In genomic region chr19:43841990-43842389, GRCh38 we compare ENCODE assay signal across 1 cellular context.
TF ChIP-seq lines count a peak whose summit lies in the region.

No MANE protein-coding gene starts in this region.

TF ChIP-seq in HEK293, 187 proteins besides CTCF, POLR2A, EP300 and RAD21 (continued from another document and continues in another):
- TF ChIP-seq ZNF148 (tag by site-specific recombination; IDR thresholded peaks at IDR 0.05; ENCODE audit: borderline replicate concordance) (no peak), ZNF658 (tag by site-specific recombination; IDR thresholded peaks at IDR 0.05) (no peak), ZNF354C (tag by site-specific recombination; IDR thresholded peaks at IDR 0.05; ENCODE audit: borderline replicate concordance, low read depth) (no peak), ZNF555 (tag by site-specific recombination; conservative IDR thresholded peaks at IDR 0.05) (no peak), ZNF112 (tag by site-specific recombination; IDR thresholded peaks at IDR 0.05) (no peak), ZFP69B (tag by site-specific recombination; IDR thresholded peaks at IDR 0.05) (no peak), ZNF133 (tag by site-specific recombination; IDR thresholded peaks at IDR 0.05) (peak; percentile 99), ZNF76 (tag by site-specific recombination; IDR thresholded peaks at IDR 0.05; ENCODE audit: borderline replicate concordance, low read depth) (no peak), ZNF501 (tag by site-specific recombination; IDR thresholded peaks at IDR 0.05) (no peak), ZNF132 (tag by site-specific recombination; IDR thresholded peaks at IDR 0.05; ENCODE audit: borderline replicate concordance) (no peak), ZBTB21 (tag by site-specific recombination; IDR thresholded peaks at IDR 0.05) (no peak), INSM2 (tag by site-specific recombination; IDR thresholded peaks at IDR 0.05) (no peak), ZNF18 (tag by site-specific recombination; IDR thresholded peaks at IDR 0.05) (no peak), ZNF24 (tag by site-specific recombination; IDR thresholded peaks at IDR 0.05) (no peak), IKZF3 (tag by site-specific recombination; IDR thresholded peaks at IDR 0.05) (no peak), KLF17 (tag by site-specific recombination; IDR thresholded peaks at IDR 0.05) (0 out of 2 replicates have a peak, but pooled peaks have one; percentile 36), KLF16 (tag by site-specific recombination; IDR thresholded peaks at IDR 0.05) (no peak), RBAK (tag by site-specific recombination; IDR thresholded peaks at IDR 0.05) (no peak), PRDM10 (tag by site-specific recombination; IDR thresholded peaks at IDR 0.05) (no peak), ZNF121 (tag by site-specific recombination; IDR thresholded peaks at IDR 0.05) (no peak), SP7 (tag by site-specific recombination; IDR thresholded peaks at IDR 0.05) (no peak), ZNF624 (tag by site-specific recombination; IDR thresholded peaks at IDR 0.05) (no peak), ZNF416 (tag by site-specific recombination; IDR thresholded peaks at IDR 0.05) (no peak), SP2 (tag by site-specific recombination; IDR thresholded peaks at IDR 0.05) (no peak), ZNF707 (tag by site-specific recombination; IDR thresholded peaks at IDR 0.05) (no peak), KLF10 (tag by site-specific recombination; IDR thresholded peaks at IDR 0.05) (no peak), BCL11A (tag by site-specific recombination; IDR thresholded peaks at IDR 0.05; ENCODE audit: low read depth) (no peak), ZNF324 (tag by site-specific recombination; IDR thresholded peaks at IDR 0.05) (no peak), MYNN (tag by site-specific recombination; IDR thresholded peaks at IDR 0.05; ENCODE audit: borderline replicate concordance) (no peak), ZNF518A (tag by site-specific recombination; conservative IDR thresholded peaks at IDR 0.05; ENCODE audit: low read depth) (no peak; the same call in 1 of the 2 replicates), HOXA7 (CRISPR knock-in tag; IDR thresholded peaks at IDR 0.05; ENCODE audit: borderline replicate concordance) (no peak), ZNF184 (tag by site-specific recombination; IDR thresholded peaks at IDR 0.05) (0 out of 2 replicates have a peak, but pooled peaks have one; percentile 41), ZNF366 (tag by site-specific recombination; conservative IDR thresholded peaks at IDR 0.05) (no peak), ZNF280C (tag by site-specific recombination; IDR thresholded peaks at IDR 0.05) (no peak), ZNF211 (tag by site-specific recombination; IDR thresholded peaks at IDR 0.05; ENCODE audit: low read depth) (no peak), GLI2 (tag by site-specific recombination; IDR thresholded peaks at IDR 0.05; ENCODE audit: borderline replicate concordance, low read depth) (no peak), PATZ1 (tag by site-specific recombination; IDR thresholded peaks at IDR 0.05) (no peak), ZNF157 (tag by site-specific recombination; IDR thresholded peaks at IDR 0.05) (no peak), ZFP37 (tag by site-specific recombination; IDR thresholded peaks at IDR 0.05) (no peak), ZNF792 (tag by site-specific recombination; IDR thresholded peaks at IDR 0.05) (no peak), ZSCAN16 (tag by site-specific recombination; IDR thresholded peaks at IDR 0.05) (no peak), PRDM1 (tag by site-specific recombination; IDR thresholded peaks at IDR 0.05) (no peak), ZNF747 (tag by site-specific recombination; IDR thresholded peaks at IDR 0.05) (no peak), ZNF174 (tag by site-specific recombination; IDR thresholded peaks at IDR 0.05) (no peak), ZNF426 (tag by site-specific recombination; IDR thresholded peaks at IDR 0.05) (no peak), ZNF394 (tag by site-specific recombination; IDR thresholded peaks at IDR 0.05; ENCODE audit: borderline replicate concordance) (no peak), ZNF561 (tag by site-specific recombination; IDR thresholded peaks at IDR 0.05; ENCODE audit: borderline replicate concordance) (no peak)
